In the genomic region with DNA sequence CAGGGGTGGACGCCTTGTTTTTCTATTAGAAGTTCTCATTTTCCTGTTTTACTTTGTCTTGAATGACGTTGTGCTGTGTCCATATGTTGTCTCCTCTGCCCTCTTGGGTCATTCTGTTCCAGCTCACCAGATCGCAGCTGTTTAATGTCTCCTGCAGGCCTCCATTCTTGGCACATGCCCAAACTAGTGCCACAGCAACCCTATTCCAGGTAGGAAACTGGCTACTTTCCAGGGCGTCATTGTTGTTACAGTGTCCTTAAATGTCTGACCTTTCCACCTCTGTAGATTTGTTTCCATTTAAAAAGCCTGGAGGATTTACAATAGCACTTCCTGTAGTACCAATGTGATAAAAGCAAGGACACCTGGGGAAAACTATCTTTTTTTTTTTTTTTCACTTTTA, we compare ENCODE assay signal across 15 cellular contexts.
DNase-seq lines count a peak whose midpoint lies in the region; ATAC-seq lines count a peak whose summit lies in the region.
"Had no signal": no experiment of that assay in that cellular context is flagged by ENCODE, and none has a peak within 500 bp of the region (broad histone marks: within the 10 kb centered on the region; RNA-seq: fewer than 3 reads in every experiment).

No MANE protein-coding gene starts in this region.

- peak; percentile 76 for DNase-seq in DMS153 treated with DMSO at 0.1 percent for 48 hours (lab: John Stamatoyannopoulos, UW; ENCODE audit: unreplicated experiment)
- peak; percentile 100 for DNase-seq in NCI-H146 (lab: John Stamatoyannopoulos, UW)
- DNase-seq in NCI-H510A treated with DMSO at 0.1 percent for 48 hours (lab: John Stamatoyannopoulos, UW): peak; percentile 86
- DNase-seq in dermis blood vessel endothelial cell: peak; percentile 7
- DNase-seq in NCI-H1436 (lab: John Stamatoyannopoulos, UW): no peak
- no peak for DNase-seq in NK-92 (lab: John Stamatoyannopoulos, UW; ENCODE audit: unreplicated experiment)
- no peak for DNase-seq in HuH-7.5 (ENCODE audit: low spot score)
- DNase-seq: activated T-cell treated with anti-CD3 and anti-CD28 coated beads for 4 hours; CD4-positive, CD25-positive, alpha-beta regulatory T cell; natural killer cell; NCI-H1048; posterior cingulate gyrus; stimulated activated CD4-positive, alpha-beta T cell treated with anti-CD3 and anti-CD28 coated beads, Interleukin-2, amount 100 ng/mL, for 48 hours; upper lobe of right lung had no signal

- no peak for ATAC-seq in HG02840 (IDR thresholded peaks at IDR 0.05; ENCODE audit: low FRiP score, unreplicated experiment)
- ATAC-seq: natural killer cell, upper lobe of right lung had no signal

Comparison
In these comparisons a context has a peak if more than half of its experiments do, and no peak if none do; other contexts are left out.
1. DNase-seq: peak in DMS153 treated with DMSO at 0.1 percent for 48 hours (single experiment), NCI-H146 (single experiment), NCI-H510A treated with DMSO at 0.1 percent for 48 hours (single experiment) and dermis blood vessel endothelial cell (single experiment); none in NCI-H1436 (single experiment), NK-92 (single experiment) and HuH-7.5 (single experiment).